ENCODE assay signal across 8 cellular contexts in genomic region chr10:29304259-29305030, GRCh38. TPM values are rescaled to one million over a fixed set of nuclear protein-coding genes. Genes with fewer than 3 reads are reported as not detected.
DNase-seq lines count a peak whose midpoint lies in the region; FAIRE-seq and TF ChIP-seq lines count a peak whose summit lies in the region.

No MANE protein-coding gene starts in this region.

- DNase-seq in AG08395 (ENCODE audit: low spot score) (peak; percentile 84), GM12891 (ENCODE audit: insufficient read length, low spot score) (peak; percentile 31), LNCaP clone FGC (ENCODE audit: low read depth) (peak; percentile 56), RKO (ENCODE audit: low spot score) (peak; percentile 74), cerebellar cortex (ENCODE audit: low spot score) (peak; percentile 82), kidney tubule cell (ENCODE audit: low spot score) (peak; percentile 73)
- DNase-seq in stimulated activated CD4-positive, alpha-beta T cell treated with anti-CD3 and anti-CD28 coated beads, TNF-alpha, amount 100 ng/mL, for 48 hours (ENCODE audit: low read depth in 3 of 3), result peak; percentile 5 to 19 (median 12)
- no peak for DNase-seq in effector CD4-positive, alpha-beta T cell

- no peak overlapping the region for H3K4me3 ChIP-seq in LNCaP clone FGC (ENCODE audit: low read depth, low read length)

- peak; percentile 88 for TF ChIP-seq CTCF in LNCaP clone FGC (IDR thresholded peaks at IDR 0.05; ENCODE audit: control insufficient read depth, extremely low read depth, insufficient read depth)

- TF ChIP-seq POLR2A in GM12891 (IDR thresholded peaks at IDR 0.05; ENCODE audit: low read depth, low read length), result no peak

- FAIRE-seq in GM12891 (lab: Jason Lieb, UNC), result peak; percentile 58

TF ChIP-seq in GM12891, 5 proteins besides CTCF, POLR2A, EP300 and RAD21:
- TF ChIP-seq POLR2AphosphoS5 (IDR thresholded peaks at IDR 0.05; ENCODE audit: low read depth, low read length) (no peak), TAF1 (IDR thresholded peaks at IDR 0.05; ENCODE audit: low read depth, low read length) (no peak), SPI1 (IDR thresholded peaks at IDR 0.05; ENCODE audit: low read depth, low read length) (no peak), POU2F2 (IDR thresholded peaks at IDR 0.05; ENCODE audit: low read depth, low read length) (no peak), PAX5 (IDR thresholded peaks at IDR 0.05; ENCODE audit: insufficient read depth, low read length, severe bottlenecking) (no peak)

RNA-seq across cellular contexts. Expression of gene LYZL1, which starts 15.6 kb away (rescaled TPM):
- not detected for polyA plus RNA-seq in GM12891 (2012; ENCODE audit: low read depth, missing spikeins)
